ENCODE assay signal across 13 cellular contexts in the genomic region with DNA sequence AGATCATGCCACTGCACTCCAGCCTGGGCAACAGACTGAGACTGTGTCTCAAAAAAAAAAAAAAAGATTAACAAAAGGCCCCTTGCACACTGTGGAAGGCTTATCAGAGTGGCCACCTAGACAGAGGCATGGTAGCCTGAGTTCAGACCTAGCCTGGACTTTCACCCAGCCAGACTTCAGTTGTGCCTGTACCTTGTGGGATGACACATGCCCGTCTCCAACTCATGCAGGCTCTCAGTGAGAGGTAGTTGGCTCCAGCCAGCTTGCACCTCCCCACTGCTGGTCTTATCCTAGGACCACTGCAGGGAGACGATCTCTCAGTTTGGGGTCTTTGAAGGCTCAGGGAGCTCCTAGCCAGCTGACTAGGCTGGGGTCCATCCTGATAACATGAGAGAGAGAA. TPM values are rescaled to one million over a fixed set of nuclear protein-coding genes. Genes with fewer than 3 reads are reported as not detected.
DNase-seq lines count a peak whose midpoint lies in the region; ATAC-seq, FAIRE-seq and TF ChIP-seq lines count a peak whose summit lies in the region.
"Had no signal": no experiment of that assay in that cellular context is flagged by ENCODE, and none has a peak within 500 bp of the region (broad histone marks: within the 10 kb centered on the region; RNA-seq: fewer than 3 reads in every experiment).

No MANE protein-coding gene starts in this region.

- peaks cover 89% of the 10 kb centered on the region for H4K20me1 ChIP-seq in PC-9 (ENCODE audit: insufficient read depth)

- no peak overlapping the region for H3K4me3 ChIP-seq in kidney (ENCODE audit: low read length in 2 of 2)
- H3K4me3 ChIP-seq in PC-9 = no peak overlapping the region

- H3K27ac ChIP-seq in kidney (ENCODE audit: low read depth in 2 of 2, low read length in 2 of 2) (peak overlapping the region in 1 of 2 donors; percentile 11), PC-9 (no peak overlapping the region)

- TF ChIP-seq CTCF in kidney (IDR thresholded peaks at IDR 0.05; ENCODE audit: borderline replicate concordance, extremely low read depth, insufficient read depth) (no peak), PC-9 (conservative IDR thresholded peaks at IDR 0.05) (no peak)

- no peak for DNase-seq in T-helper 2 cell treated with Interferon-gamma antibody and Interleukin-4, amounts not matched to agents 5 μg/mL and 100 μg/mL, for 36 hours (ENCODE audit: low spot score)
- DNase-seq in T-helper 2 cell = no peak
- peak; percentile 27 for DNase-seq in activated CD4-positive, alpha-beta memory T cell treated with anti-CD3 and anti-CD28 coated beads for 36 hours
- DNase-seq in kidney = peak; percentile 29
- DNase-seq in stimulated activated effector memory CD8-positive, alpha-beta T cell treated with anti-CD3 and anti-CD28 coated beads, Interleukin-12 subunit alpha, Interleukin-12 subunit beta, amount 100 ng/mL, for 72 hours (ENCODE audit: low spot score in 2 of 2) = no peak
- DNase-seq in stimulated activated naive CD4-positive, alpha-beta T cell treated with Interleukin-2 at 50 U/mL for 16 hours (lab: John Stamatoyannopoulos, UW) = no peak
- DNase-seq in PC-9 = no peak
- DNase-seq: 8988T; activated CD4-positive, alpha-beta T cell treated with anti-CD3 and anti-CD28 coated beads, Interleukin-2, amount 50 U/mL, for 48 hours; NCI-H1417; NCI-H69 had no signal

- no peak overlapping the region for H3K4me2 ChIP-seq in PC-9

- H3K27me3 Mint-ChIP-seq in T-helper 2 cell treated with Interferon-gamma antibody and Interleukin-4, amounts not matched to agents 5 μg/mL and 100 μg/mL, for 36 hours (ENCODE audit: low read depth) = no peaks in the 10 kb centered on the region
- H3K27me3 Mint-ChIP-seq in activated CD4-positive, alpha-beta memory T cell treated with anti-CD3 and anti-CD28 coated beads for 36 hours = no peaks in the 10 kb centered on the region

- peak overlapping the region; percentile 94 for H3K27ac Mint-ChIP-seq in T-helper 2 cell treated with Interferon-gamma antibody and Interleukin-4, amounts not matched to agents 5 μg/mL and 100 μg/mL, for 36 hours
- H3K27ac Mint-ChIP-seq in activated CD4-positive, alpha-beta memory T cell treated with anti-CD3 and anti-CD28 coated beads for 36 hours = peak overlapping the region; percentile 93
- peak overlapping the region; percentile 96 for H3K27ac Mint-ChIP-seq in stimulated activated effector memory CD8-positive, alpha-beta T cell treated with anti-CD3 and anti-CD28 coated beads, Interleukin-12 subunit alpha, Interleukin-12 subunit beta, amount 100 ng/mL, for 72 hours

- H3K36me3 ChIP-seq in kidney (ENCODE audit: control insufficient read depth in 1 of 2, insufficient read depth in 2 of 2, low read length in 2 of 2) (peaks cover 0 to 3% of the 10 kb centered on the region in 2 donors), PC-9 (ENCODE audit: low read depth) (0 out of 2 replicates have a peak, but pooled peaks cover 3% of the 10 kb centered on the region)

- no peaks in the 10 kb centered on the region for H3K9me2 ChIP-seq in PC-9 (ENCODE audit: insufficient read depth)

- peaks cover 52% of the 10 kb centered on the region for H3K4me1 Mint-ChIP-seq in T-helper 2 cell treated with Interferon-gamma antibody and Interleukin-4, amounts not matched to agents 5 μg/mL and 100 μg/mL, for 36 hours (ENCODE audit: low read depth)
- H3K4me1 Mint-ChIP-seq in activated CD4-positive, alpha-beta memory T cell treated with anti-CD3 and anti-CD28 coated beads for 36 hours (ENCODE audit: low read depth) = peaks cover 72% of the 10 kb centered on the region
- H3K4me1 Mint-ChIP-seq in stimulated activated effector memory CD8-positive, alpha-beta T cell treated with anti-CD3 and anti-CD28 coated beads, Interleukin-12 subunit alpha, Interleukin-12 subunit beta, amount 100 ng/mL, for 72 hours = peaks cover 73% of the 10 kb centered on the region

- H3K79me2 ChIP-seq in PC-9 (ENCODE audit: low read depth) = peaks cover 90% of the 10 kb centered on the region

- BruUV-seq in PC-9 (replicated peaks; lab: Mats Ljungman, UMichigan) = no TSS peak

- H3K27me3 ChIP-seq in PC-9 (ENCODE audit: insufficient read depth, low read depth) = no peaks in the 10 kb centered on the region

- intact Hi-C loops in activated CD4-positive, alpha-beta memory T cell treated with anti-CD3 and anti-CD28 coated beads for 36 hours (cut with micrococcal nuclease) = loop anchor here (2.0 to 5.0 kb wide), 2 partner anchors 17 to 140 kb away; no protein-coding TSS in a partner anchor
- intact Hi-C loops in kidney (cut with DNase I) (no loop called here), PC-9 (cut with micrococcal nuclease; ENCODE audit: unreplicated experiment) (no loop called here)

- H3K9me3 Mint-ChIP-seq in T-helper 2 cell treated with Interferon-gamma antibody and Interleukin-4, amounts not matched to agents 5 μg/mL and 100 μg/mL, for 36 hours = no peaks in the 10 kb centered on the region
- no peaks in the 10 kb centered on the region for H3K9me3 Mint-ChIP-seq in activated CD4-positive, alpha-beta memory T cell treated with anti-CD3 and anti-CD28 coated beads for 36 hours
- H3K9me3 Mint-ChIP-seq in stimulated activated effector memory CD8-positive, alpha-beta T cell treated with anti-CD3 and anti-CD28 coated beads, Interleukin-12 subunit alpha, Interleukin-12 subunit beta, amount 100 ng/mL, for 72 hours = no peaks in the 10 kb centered on the region

- ATAC-seq in stimulated activated effector memory CD8-positive, alpha-beta T cell treated with anti-CD3 and anti-CD28 coated beads, Interleukin-12 subunit alpha, Interleukin-12 subunit beta, amount 100 ng/mL, for 72 hours = no peak
- no peak for ATAC-seq in GM19324 (IDR thresholded peaks at IDR 0.05; ENCODE audit: low FRiP score, unreplicated experiment)

- peak overlapping the region; percentile 75 for H3K4me3 Mint-ChIP-seq in T-helper 2 cell treated with Interferon-gamma antibody and Interleukin-4, amounts not matched to agents 5 μg/mL and 100 μg/mL, for 36 hours
- no peak overlapping the region for H3K4me3 Mint-ChIP-seq in activated CD4-positive, alpha-beta memory T cell treated with anti-CD3 and anti-CD28 coated beads for 36 hours
- peak overlapping the region; percentile 80 for H3K4me3 Mint-ChIP-seq in stimulated activated effector memory CD8-positive, alpha-beta T cell treated with anti-CD3 and anti-CD28 coated beads, Interleukin-12 subunit alpha, Interleukin-12 subunit beta, amount 100 ng/mL, for 72 hours

- peaks cover 15% of the 10 kb centered on the region; the same call in 1 of the 2 replicates for H3F3A ChIP-seq in PC-9 (ENCODE audit: insufficient read depth, low read depth)

- H3K36me3 Mint-ChIP-seq in T-helper 2 cell treated with Interferon-gamma antibody and Interleukin-4, amounts not matched to agents 5 μg/mL and 100 μg/mL, for 36 hours (ENCODE audit: low read depth) = peaks cover 9% of the 10 kb centered on the region
- no peaks in the 10 kb centered on the region for H3K36me3 Mint-ChIP-seq in activated CD4-positive, alpha-beta memory T cell treated with anti-CD3 and anti-CD28 coated beads for 36 hours
- peaks cover 15% of the 10 kb centered on the region for H3K36me3 Mint-ChIP-seq in stimulated activated effector memory CD8-positive, alpha-beta T cell treated with anti-CD3 and anti-CD28 coated beads, Interleukin-12 subunit alpha, Interleukin-12 subunit beta, amount 100 ng/mL, for 72 hours

- POLR2A ChIA-PET in activated CD4-positive, alpha-beta memory T cell treated with anti-CD3 and anti-CD28 coated beads for 36 hours (lab: Charles Lee) = no interaction called here
- POLR2A ChIA-PET in PC-9 (lab: Charles Lee; ENCODE audit: unreplicated experiment) = no interaction called here

- no peak for FAIRE-seq in kidney (lab: Jason Lieb, UNC)
- FAIRE-seq: astrocyte had no signal

- H3K4me1 ChIP-seq in kidney (ENCODE audit: control insufficient read depth in 1 of 2, insufficient read depth in 1 of 2, low read depth in 1 of 2, low read length in 2 of 2) (peaks cover 35 to 50% of the 10 kb centered on the region in 2 donors), PC-9 (replicated peaks; ENCODE audit: insufficient read depth) (no peaks in the 10 kb centered on the region)

- no peaks in the 10 kb centered on the region for H3K9me3 ChIP-seq in kidney (ENCODE audit: control insufficient read depth in 1 of 2, low read length in 2 of 2)
- no peaks in the 10 kb centered on the region for H3K9me3 ChIP-seq in PC-9 (ENCODE audit: insufficient read depth, low read depth)

- CTCF ChIA-PET in activated CD4-positive, alpha-beta memory T cell treated with anti-CD3 and anti-CD28 coated beads for 36 hours (lab: Charles Lee) = interaction anchor here (0.9 to 4.0 kb wide), 4 partner anchors 32 to 75 kb away, joined by 3 to 21 read pairs (median 8); a partner anchor contains a TSS
- CTCF ChIA-PET in PC-9 (lab: Charles Lee) = no interaction called here

- H2AFZ ChIP-seq in PC-9 = no peak overlapping the region

- no peak overlapping the region for H3K9ac ChIP-seq in kidney (ENCODE audit: low read length in 2 of 2)

RNA-seq across cellular contexts. Expression of a gene that starts 52.2 kb away (rescaled TPM):
- total RNA-seq in activated CD4-positive, alpha-beta memory T cell treated with anti-CD3 and anti-CD28 coated beads for 36 hours = 100 to 1,000 TPM; 114 TPM
- 91.0 TPM for total RNA-seq in kidney
- 18.0 TPM for polyA plus RNA-seq in kidney (ENCODE audit: insufficient read depth, low read depth, low replicate concordance)
- 97.8 and 129 TPM in 2 replicates for total RNA-seq in PC-9 (2021)

RNA-seq across cellular contexts. Expression of a gene that starts 57.7 kb away (rescaled TPM):
- 1 to 10 TPM; 3.1 to 4.7 TPM for total RNA-seq in activated CD4-positive, alpha-beta memory T cell treated with anti-CD3 and anti-CD28 coated beads for 36 hours
- total RNA-seq in kidney (3.7 TPM), PC-9 (2021) (2.0 and 3.3 TPM in 2 replicates)
- 1.4 TPM for polyA plus RNA-seq in kidney (ENCODE audit: insufficient read depth, low read depth, low replicate concordance)

RNA-seq across cellular contexts. Expression of a gene that starts 58.3 kb away (rescaled TPM):
- 100 to 1,000 TPM; 365 to 374 TPM for total RNA-seq in activated CD4-positive, alpha-beta memory T cell treated with anti-CD3 and anti-CD28 coated beads for 36 hours
- total RNA-seq in kidney (328 TPM), PC-9 (2021) (203 and 309 TPM in 2 replicates)
- polyA plus RNA-seq in kidney (ENCODE audit: insufficient read depth, low read depth, low replicate concordance) = 627 TPM

Comparison
In these comparisons a context has a peak if more than half of its experiments do, and no peak if none do; other contexts are left out.
1. DNase-seq: peak in activated CD4-positive, alpha-beta memory T cell treated with anti-CD3 and anti-CD28 coated beads for 36 hours (single experiment) and kidney (single experiment); none in T-helper 2 cell treated with Interferon-gamma antibody and Interleukin-4, amounts not matched to agents 5 μg/mL and 100 μg/mL, for 36 hours (single experiment), T-helper 2 cell (0 of 5), stimulated activated effector memory CD8-positive, alpha-beta T cell treated with anti-CD3 and anti-CD28 coated beads, Interleukin-12 subunit alpha, Interleukin-12 subunit beta, amount 100 ng/mL, for 72 hours (0 of 2), stimulated activated naive CD4-positive, alpha-beta T cell treated with Interleukin-2 at 50 U/mL for 16 hours (single experiment) and PC-9 (0 of 2).
2. Peak in every context shown above with its lines, with median percentiles within 50 percentile points of each other: H3K27ac Mint-ChIP-seq.